In genomic region chr2:149483004-149483605, GRCh38 we compare ENCODE assay signal across 29 cellular contexts.
DNase-seq lines count a peak whose midpoint lies in the region; FAIRE-seq and TF ChIP-seq lines count a peak whose summit lies in the region.
"Had no signal": no experiment of that assay in that cellular context is flagged by ENCODE, and none has a peak within 500 bp of the region (broad histone marks: within the 10 kb centered on the region; RNA-seq: fewer than 3 reads in every experiment).

No MANE protein-coding gene starts in this region.

- H3K79me2 ChIP-seq in GM23248 (ENCODE audit: insufficient read depth) (no peaks in the 10 kb centered on the region), astrocyte (ENCODE audit: insufficient read depth, low read length) (no peaks in the 10 kb centered on the region), MM.1S (ENCODE audit: low read length) (no peaks in the 10 kb centered on the region)

- peak; percentile 23 for DNase-seq in GM23248
- DNase-seq in astrocyte (ENCODE audit: low read depth): peak; percentile 45
- DNase-seq in islet precursor cell: peak; percentile 84
- DNase-seq in retinal pigment epithelial cell (ENCODE audit: low read depth): peak; percentile 87
- no peak for DNase-seq in GM03348 (ENCODE audit: low spot score)
- no peak for DNase-seq in MM.1S
- no peak for DNase-seq in RWPE1 (ENCODE audit: low spot score)
- DNase-seq: activated CD4-positive, alpha-beta T cell treated with anti-CD3 and anti-CD28 coated beads for 1 hour; activated CD8-positive, alpha-beta memory T cell treated with anti-CD3 and anti-CD28 coated beads, Interleukin-2, amount 50 U/mL, for 48 hours; activated CD8-positive, alpha-beta T cell treated with anti-CD3 and anti-CD28 coated beads for 36 hours; activated naive CD4-positive, alpha-beta T cell treated with anti-CD3 and anti-CD28 coated beads for 36 hours; CD4-positive, alpha-beta memory T cell; Karpas-422; kidney; left ventricle myocardium superior; midbrain; naive thymus-derived CD4-positive, alpha-beta T cell; NCI-H1417 treated with DMSO at 0.1 percent for 48 hours; NCI-H2081; NCI-H345; NCI-H69; SHP77 treated with DMSO at 0.1 percent for 48 hours; small intestine; stimulated activated naive CD4-positive, alpha-beta T cell treated with Interleukin-2 at 50 U/mL for 16 hours had no signal

- in situ Hi-C loops in GM23248 (cut with MboI): no loop called here

- H3K36me3 ChIP-seq in GM23248 (ENCODE audit: low read depth) (no peaks in the 10 kb centered on the region), astrocyte (ENCODE audit: insufficient read depth, low read length) (no peaks in the 10 kb centered on the region), MM.1S (replicated peaks; ENCODE audit: insufficient read depth, low read length) (no peaks in the 10 kb centered on the region)
- H3K36me3 ChIP-seq: adrenal gland had no signal

- 68 to 80% methylated on average over 4 of the region's 4 CpGs for WGBS in GM23248 (ENCODE audit: low coverage in 1 of 2, low lambda C conversion rate in 2 of 2, missing lambda C conversion rate in 2 of 2), 2 experiments

- no peak overlapping the region for H2AFZ ChIP-seq in GM23248
- H2AFZ ChIP-seq in astrocyte (ENCODE audit: low read depth, low read length): no peak overlapping the region
- H2AFZ ChIP-seq in MM.1S (ENCODE audit: low read length): no peak overlapping the region

- no peak for FAIRE-seq in astrocyte (lab: Jason Lieb, UNC)
- FAIRE-seq: colon, GM12891, H54, kidney, small intestine, urothelium cell line had no signal

- H3K27me3 ChIP-seq in GM23248 (replicated peaks; ENCODE audit: insufficient read depth) (no peaks in the 10 kb centered on the region), astrocyte (ENCODE audit: insufficient read depth, low read length) (no peaks in the 10 kb centered on the region), MM.1S (replicated peaks; ENCODE audit: insufficient read depth, low read length) (no peaks in the 10 kb centered on the region)
- H3K27me3 ChIP-seq: adrenal gland had no signal

- no peaks in the 10 kb centered on the region for H3K9me3 ChIP-seq in GM23248 (ENCODE audit: low read depth)
- H3K9me3 ChIP-seq in astrocyte (ENCODE audit: insufficient read depth, low read depth, low read length): no peaks in the 10 kb centered on the region
- H3K9me3 ChIP-seq in MM.1S (replicated peaks; ENCODE audit: insufficient read depth, low read length): no peaks in the 10 kb centered on the region
- H3K9me3 ChIP-seq: adrenal gland had no signal

- H3K27me3 Mint-ChIP-seq in astrocyte (ENCODE audit: low read depth, unreplicated experiment): no peaks in the 10 kb centered on the region

- peaks cover 7% of the 10 kb centered on the region for H3K4me1 Mint-ChIP-seq in astrocyte (ENCODE audit: low read depth, unreplicated experiment)
- H3K4me1 Mint-ChIP-seq: CD4-positive, alpha-beta memory T cell; naive thymus-derived CD4-positive, alpha-beta T cell had no signal

- no peaks in the 10 kb centered on the region for H3F3A ChIP-seq in GM23248 (ENCODE audit: insufficient read depth)
- no peaks in the 10 kb centered on the region for H3F3A ChIP-seq in MM.1S (ENCODE audit: insufficient read depth, low read length)

- POLR2A ChIA-PET in RWPE1 (lab: Yijun Ruan, JAX; ENCODE audit: low non-redundant PET): no interaction called here

- no peak overlapping the region for H3K4me3 Mint-ChIP-seq in astrocyte (ENCODE audit: unreplicated experiment)
- H3K4me3 Mint-ChIP-seq: activated CD8-positive, alpha-beta T cell treated with anti-CD3 and anti-CD28 coated beads for 36 hours; activated naive CD4-positive, alpha-beta T cell treated with anti-CD3 and anti-CD28 coated beads for 36 hours; CD4-positive, alpha-beta memory T cell; naive thymus-derived CD4-positive, alpha-beta T cell had no signal

- H3K4me1 ChIP-seq in GM23248 (ENCODE audit: insufficient read depth) (no peaks in the 10 kb centered on the region), astrocyte (ENCODE audit: insufficient read depth, low read length) (no peaks in the 10 kb centered on the region), MM.1S (ENCODE audit: low read length) (no peaks in the 10 kb centered on the region)
- H3K4me1 ChIP-seq: adrenal gland had no signal

- peaks cover 2% of the 10 kb centered on the region for H3K9me3 Mint-ChIP-seq in astrocyte (ENCODE audit: unreplicated experiment)
- H3K9me3 Mint-ChIP-seq: activated CD8-positive, alpha-beta T cell treated with anti-CD3 and anti-CD28 coated beads for 36 hours; activated naive CD4-positive, alpha-beta T cell treated with anti-CD3 and anti-CD28 coated beads for 36 hours had no signal

- no peaks in the 10 kb centered on the region for H3K36me3 Mint-ChIP-seq in astrocyte (ENCODE audit: low read depth, unreplicated experiment)
- H3K36me3 Mint-ChIP-seq: CD4-positive, alpha-beta memory T cell; naive thymus-derived CD4-positive, alpha-beta T cell had no signal

- TF ChIP-seq CTCF in astrocyte (IDR thresholded peaks at IDR 0.05; ENCODE audit: insufficient read depth, low read depth, low read length) (no peak), retinal pigment epithelial cell (conservative IDR thresholded peaks at IDR 0.05; ENCODE audit: low read depth, low read length) (no peak), MM.1S (IDR thresholded peaks at IDR 0.05; ENCODE audit: low read length) (no peak), RWPE1 (conservative IDR thresholded peaks at IDR 0.05; ENCODE audit: low read depth) (no peak)

- H3K9ac ChIP-seq in GM23248 (no peak overlapping the region), astrocyte (ENCODE audit: low read length) (no peak overlapping the region), MM.1S (ENCODE audit: low read length) (no peak overlapping the region)

- CTCF ChIA-PET in RWPE1 (lab: Yijun Ruan, JAX): interaction anchor here (1.1 kb wide), 1 partner anchor 90 kb away, joined by 3 read pairs; no protein-coding TSS in a partner anchor

- H3K4me3 ChIP-seq in GM23248 (no peak overlapping the region), astrocyte (ENCODE audit: insufficient read depth, low read depth, low read length) (no peak overlapping the region), retinal pigment epithelial cell (ENCODE audit: low read length) (no peak overlapping the region), MM.1S (ENCODE audit: low read length) (no peak overlapping the region)
- H3K4me3 ChIP-seq: adrenal gland had no signal

- H3K9me2 ChIP-seq in GM23248 (ENCODE audit: insufficient read depth) (no peaks in the 10 kb centered on the region), MM.1S (replicated peaks; ENCODE audit: insufficient read depth, low read length) (no peaks in the 10 kb centered on the region)

- H3K27ac ChIP-seq in GM23248 (no peak overlapping the region), astrocyte (ENCODE audit: low read depth, low read length) (no peak overlapping the region), MM.1S (ENCODE audit: low read length) (no peak overlapping the region), RWPE1 (no peak overlapping the region)
- H3K27ac ChIP-seq: adrenal gland had no signal

- no peak overlapping the region for H3K4me2 ChIP-seq in GM23248 (ENCODE audit: unreplicated experiment)
- H3K4me2 ChIP-seq in astrocyte (ENCODE audit: low read length): no peak overlapping the region
- H3K4me2 ChIP-seq in MM.1S (ENCODE audit: low read depth, low read length): no peak overlapping the region

- no peaks in the 10 kb centered on the region for H4K20me1 ChIP-seq in GM23248 (ENCODE audit: insufficient read depth)
- no peaks in the 10 kb centered on the region for H4K20me1 ChIP-seq in astrocyte (ENCODE audit: insufficient read depth, low read length)
- no peaks in the 10 kb centered on the region for H4K20me1 ChIP-seq in MM.1S (ENCODE audit: insufficient read depth, low read length)

- H3K27ac Mint-ChIP-seq in astrocyte (ENCODE audit: unreplicated experiment): no peak overlapping the region
- H3K27ac Mint-ChIP-seq: activated CD8-positive, alpha-beta T cell treated with anti-CD3 and anti-CD28 coated beads for 36 hours; activated naive CD4-positive, alpha-beta T cell treated with anti-CD3 and anti-CD28 coated beads for 36 hours; CD4-positive, alpha-beta memory T cell; naive thymus-derived CD4-positive, alpha-beta T cell had no signal

Comparison
In these comparisons a context has a peak if more than half of its experiments do, and no peak if none do; other contexts are left out.
1. DNase-seq: peak in GM23248 (single experiment), astrocyte (single experiment), islet precursor cell (single experiment) and retinal pigment epithelial cell (single experiment); none in GM03348 (single experiment), MM.1S (single experiment) and RWPE1 (single experiment).